12 cellular contexts compared by ENCODE assay signal in the genomic region with DNA sequence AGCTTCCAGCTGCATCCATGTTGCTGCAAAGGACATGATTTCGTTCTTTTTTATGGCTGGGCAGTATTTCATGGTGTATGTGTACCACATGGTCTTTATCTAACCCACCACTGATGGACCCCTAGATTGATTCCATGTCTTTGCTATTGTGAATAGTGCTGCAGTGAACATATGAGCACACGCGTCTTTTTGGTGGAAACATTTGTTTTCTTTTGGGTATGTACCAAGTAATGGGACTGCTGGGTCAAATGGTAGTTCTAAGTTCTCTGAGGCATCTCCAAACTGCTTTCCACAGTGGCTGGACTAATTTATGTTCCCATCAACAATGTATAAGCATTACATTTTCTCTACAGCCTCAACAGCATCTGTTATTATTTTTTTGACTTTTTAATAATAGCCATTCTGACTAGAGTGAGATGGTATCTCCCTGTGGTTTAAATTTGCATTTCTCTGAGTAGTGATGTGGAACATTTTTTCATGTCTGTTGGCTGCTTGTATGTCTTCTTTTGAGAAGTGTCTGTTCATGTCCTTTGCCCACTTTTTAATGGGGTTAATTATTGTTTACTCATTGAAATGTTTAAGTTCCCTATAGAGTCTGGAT. TPM values are rescaled to one million over a fixed set of nuclear protein-coding genes. Genes with fewer than 3 reads are reported as not detected.
DNase-seq lines count a peak whose midpoint lies in the region; ATAC-seq, FAIRE-seq and TF ChIP-seq lines count a peak whose summit lies in the region.
"Had no signal": no experiment of that assay in that cellular context is flagged by ENCODE, and none has a peak within 500 bp of the region (broad histone marks: within the 10 kb centered on the region; RNA-seq: fewer than 3 reads in every experiment).

No MANE protein-coding gene starts in this region.

- 39% methylated on average over 3 of the region's 3 CpGs for WGBS in GM12878 (ENCODE audit: insufficient coverage, insufficient replicate concordance, low lambda C conversion rate, missing lambda C conversion rate)

- in situ Hi-C loops in GM12878 (cut with MboI): no loop called here

- H3K4me3 Mint-ChIP-seq in natural killer cell: no peak overlapping the region

- H3K27ac ChIP-seq in GM12878 (ENCODE audit: control insufficient read depth, insufficient read depth): no peak overlapping the region
- H3K27ac ChIP-seq: VCaP had no signal

- FAIRE-seq in GM18507 (lab: Jason Lieb, UNC): peak; percentile 98
- FAIRE-seq in GM12878 (lab: Jason Lieb, UNC): no peak

- no peak for TF ChIP-seq POLR2A in GM12878 (IDR thresholded peaks at IDR 0.05; ENCODE audit: low read depth, low read length)

- H3K4me1 ChIP-seq in GM12878 (ENCODE audit: control insufficient read depth, insufficient read depth, low read length): peaks cover 15% of the 10 kb centered on the region; the same call in 1 of the 2 replicates

- POLR2A ChIA-PET in GM12878 (lab: Charles Lee): interaction anchor here (0.6 to 1.8 kb wide), 6 partner anchors 10 to 158 kb away, joined by 3 to 6 read pairs (median 4); partner anchors contain the start of gene KATNAL1

- no peaks in the 10 kb centered on the region for H3K9me3 ChIP-seq in GM12878 (replicated peaks; ENCODE audit: control insufficient read depth, insufficient read depth, low read length)

- H3K27me3 Mint-ChIP-seq in natural killer cell (ENCODE audit: low read depth in 2 of 2): no peaks in the 10 kb centered on the region

- no peak for TF ChIP-seq CTCF in GM12878 (IDR thresholded peaks at IDR 0.05 in 2 of 3, conservative IDR thresholded peaks at IDR 0.05 in 1 of 3; ENCODE audit: control insufficient read depth in 2 of 3, extremely low read depth in 1 of 3, insufficient read depth in 1 of 3, low read depth in 3 of 3, low read length in 3 of 3)
- TF ChIP-seq CTCF in natural killer cell (IDR thresholded peaks at IDR 0.05): no peak

- H3K4me3 ChIP-seq in GM12878: no peak overlapping the region; the same call in 1 of the 2 replicates
- H3K4me3 ChIP-seq in H7 (ENCODE audit: insufficient read depth, low read depth, low read length): no peak overlapping the region

- H3K27ac Mint-ChIP-seq in natural killer cell: no peak overlapping the region

- no peak for TF ChIP-seq RAD21 in GM12878 (IDR thresholded peaks at IDR 0.05; ENCODE audit: insufficient read depth, low read depth, low read length)

- no peaks in the 10 kb centered on the region for H3K9me3 Mint-ChIP-seq in natural killer cell

- ATAC-seq in GM21576 (IDR thresholded peaks at IDR 0.05; ENCODE audit: unreplicated experiment) (peak; percentile 66), HG03342 (IDR thresholded peaks at IDR 0.05; ENCODE audit: unreplicated experiment) (peak; percentile 71), GM12878 (peak; percentile 91), natural killer cell (no peak)

- H3K9ac ChIP-seq in GM12878 (ENCODE audit: control insufficient read depth, insufficient read depth, low read length): no peak overlapping the region

- no TSS peak for BruUV-seq in GM12878 (replicated peaks; lab: Mats Ljungman, UMichigan)

- no peaks in the 10 kb centered on the region for H4K20me1 ChIP-seq in GM12878 (ENCODE audit: control insufficient read depth, insufficient read depth)

- H3K4me1 Mint-ChIP-seq in natural killer cell: no peaks in the 10 kb centered on the region

- H3K36me3 Mint-ChIP-seq in natural killer cell: no peaks in the 10 kb centered on the region

- SMC1A ChIA-PET in GM12878 (lab: Charles Lee; ENCODE audit: uncharacterized antibody, unreplicated experiment): interaction anchor here (0.8 to 6.9 kb wide), 8 partner anchors 11 to 44 kb away, joined by 3 to 73 read pairs (median 8); no protein-coding TSS in a partner anchor

- H3K36me3 ChIP-seq in GM12878 (ENCODE audit: control insufficient read depth in 2 of 2, insufficient read depth in 2 of 2, low read length in 1 of 2): no peaks in the 10 kb centered on the region
- H3K36me3 ChIP-seq in H7 (replicated peaks; ENCODE audit: control insufficient read depth, insufficient read depth, low read length): no peaks in the 10 kb centered on the region

- TF ChIP-seq EP300 in GM12878 (IDR thresholded peaks at IDR 0.05; ENCODE audit: borderline replicate concordance in 1 of 2, control insufficient read depth in 1 of 2, low read depth in 2 of 2, low read length in 2 of 2): no peak

- intact Hi-C loops in GM12878 (cut with micrococcal nuclease; ENCODE audit: unreplicated experiment) (no loop called here), natural killer cell (cut with micrococcal nuclease) (no loop called here)

- H3K4me2 ChIP-seq in GM12878 (ENCODE audit: control insufficient read depth, insufficient read depth): peak overlapping the region; percentile 65

- CTCF ChIA-PET in GM12878 (lab: Yijun Ruan, JAX): interaction anchor here (1.0 to 1.1 kb wide), 2 partner anchors 8 to 192 kb away, joined by 3 read pairs; no protein-coding TSS in a partner anchor

- H3K79me2 ChIP-seq in GM12878 (ENCODE audit: control insufficient read depth, insufficient read depth, low read length): no peaks in the 10 kb centered on the region

- H2AFZ ChIP-seq in GM12878 (ENCODE audit: control insufficient read depth, low read depth, low read length): peak overlapping the region; percentile 54

- RAD21 ChIA-PET in GM12878 (lab: Charles Lee; ENCODE audit: unreplicated experiment): interaction anchor here (0.9 to 2.0 kb wide), 4 partner anchors 19 to 50 kb away, joined by 3 to 10 read pairs (median 3); partner anchors contain the start of gene HMGB1

- DNase-seq in GM18507 (ENCODE audit: extremely low spot score, insufficient read length, low read depth): no peak
- DNase-seq in GM12878 (ENCODE audit: low read depth, low spot score): no peak
- no peak for DNase-seq in Ammon's horn (ENCODE audit: low spot score)
- no peak for DNase-seq in SW480 (ENCODE audit: low spot score)
- no peak for DNase-seq in natural killer cell
- DNase-seq in H7: no peak
- DNase-seq: DMS153, mesendoderm, NCI-H2081 treated with DMSO at 0.1 percent for 48 hours had no signal

- H3K27me3 ChIP-seq in GM12878 (replicated peaks in 1 of 2; ENCODE audit: control insufficient read depth in 2 of 2, insufficient read depth in 2 of 2, low read length in 1 of 2) (no peaks in the 10 kb centered on the region), H7 (ENCODE audit: control insufficient read depth, insufficient read depth, low read length) (peaks cover 8% of the 10 kb centered on the region)

TF ChIP-seq in GM12878, 131 proteins besides CTCF, POLR2A, EP300 and RAD21 (continues in another document):
- TF ChIP-seq JUNB (IDR thresholded peaks at IDR 0.05): no peak
- peak; percentile 87 for TF ChIP-seq FOXK2 (IDR thresholded peaks at IDR 0.05)
- TF ChIP-seq NR2F1 (conservative IDR thresholded peaks at IDR 0.05): no peak
- TF ChIP-seq DPF2 (IDR thresholded peaks at IDR 0.05): 0 out of 2 replicates have a peak, but pooled peaks have one; percentile 48
- TF ChIP-seq IKZF1 (conservative IDR thresholded peaks at IDR 0.05): no peak
- peak; percentile 25; the same call in 1 of the 2 replicates for TF ChIP-seq NFIC (IDR thresholded peaks at IDR 0.05; ENCODE audit: low read depth, low read length)
- TF ChIP-seq SMAD1 (IDR thresholded peaks at IDR 0.05; ENCODE audit: low read depth, partially characterized antibody): no peak
- TF ChIP-seq ESRRA (IDR thresholded peaks at IDR 0.05; ENCODE audit: low read length): no peak
- no peak for TF ChIP-seq BRCA1 (IDR thresholded peaks at IDR 0.05; ENCODE audit: low read depth, low read length)
- TF ChIP-seq CEBPB (IDR thresholded peaks at IDR 0.05; ENCODE audit: borderline replicate concordance in 1 of 2, low read depth in 2 of 2, low read length in 2 of 2): no peak
- TF ChIP-seq NBN (IDR thresholded peaks at IDR 0.05): peak; percentile 69

RNA-seq across cellular contexts. Expression of gene UBE2L5, which starts 6.8 kb away (rescaled TPM):
- 0.78 TPM in 1 of 2 replicates, not detected in the other for total RNA-seq in GM12878 (2013; cell fraction: nucleolus; rRNA removed)
- 0.06 and 0.11 TPM in 2 replicates for total RNA-seq in GM12878 (2014; rRNA removed)
- not detected in 2 replicates for total RNA-seq in GM12878 (2014; rRNA removed; fragmentation: Illumina TruSeq; extraction: Trizol)
- not detected in 2 replicates for total RNA-seq in GM12878 (2021)
- 1.0 TPM for polyA plus RNA-seq in GM12878 (2011; ENCODE audit: low read depth)
- 0.22 and 0.32 TPM in 2 replicates for polyA plus RNA-seq in GM12878 (2011; rRNA removed)
- not detected in 2 replicates for polyA plus RNA-seq in GM12878 (2011; cell fraction: cytosol; rRNA removed)
- 0.13 TPM in 1 of 2 replicates, not detected in the other for polyA plus RNA-seq in GM12878 (2011; cell fraction: nucleus; rRNA removed)
- 0.13 and 0.34 TPM in 2 replicates for polyA plus RNA-seq in GM12878 (2012)
- polyA plus RNA-seq in GM12878 (2014; fragmentation: Illumina TruSeq; extraction: Trizol): 0.29 TPM in 1 of 2 replicates, not detected in the other
- under 1 TPM; 0.03 to 0.11 TPM for polyA plus RNA-seq in GM12878 (2014; fragmentation: Nextera tagmentation; extraction: Ambion mirVana)
- polyA plus RNA-seq in GM12878 (2014; rRNA removed): 1.1 TPM in 1 of 2 replicates, not detected in the other
- under 1 TPM; 0.17 to 0.21 TPM for polyA plus RNA-seq in GM12878 (2016; fragmentation: Nextera tagmentation; extraction: Ambion mirVana)
- polyA minus RNA-seq in GM12878 (2011; rRNA and poly(A)+ RNA removed): not detected in 2 replicates
- polyA minus RNA-seq in GM12878 (2011; cell fraction: cytosol; rRNA and poly(A)+ RNA removed): not detected in 2 replicates
- not detected in 2 replicates for polyA minus RNA-seq in GM12878 (2011; cell fraction: nucleus; rRNA and poly(A)+ RNA removed)
- not detected for total RNA-seq in natural killer cell
- total RNA-seq in H7 (2014; rRNA removed; shearing (Covaris generic)): not detected in 2 replicates

RNA-seq across cellular contexts. Expression of gene HMGB1, which starts 50.2 kb away (rescaled TPM):
- total RNA-seq in GM12878 (2013; cell fraction: nucleolus; rRNA removed): 204 and 210 TPM in 2 replicates
- 550 and 625 TPM in 2 replicates for total RNA-seq in GM12878 (2014; rRNA removed)
- total RNA-seq in GM12878 (2014; rRNA removed; fragmentation: Illumina TruSeq; extraction: Trizol): 1,176 and 1,210 TPM in 2 replicates
- total RNA-seq in GM12878 (2021): 573 and 591 TPM in 2 replicates
- 338 TPM for polyA plus RNA-seq in GM12878 (2011; ENCODE audit: low read depth)
- 365 and 533 TPM in 2 replicates for polyA plus RNA-seq in GM12878 (2011; rRNA removed)
- polyA plus RNA-seq in GM12878 (2011; cell fraction: cytosol; rRNA removed): 127 and 129 TPM in 2 replicates
- 131 and 184 TPM in 2 replicates for polyA plus RNA-seq in GM12878 (2011; cell fraction: nucleus; rRNA removed)
- polyA plus RNA-seq in GM12878 (2012): 334 and 381 TPM in 2 replicates
- 1,581 and 1,586 TPM in 2 replicates for polyA plus RNA-seq in GM12878 (2014; fragmentation: Illumina TruSeq; extraction: Trizol)
- 1,000 to 10,000 TPM; 2,416 to 2,529 TPM for polyA plus RNA-seq in GM12878 (2014; fragmentation: Nextera tagmentation; extraction: Ambion mirVana)
- 709 and 796 TPM in 2 replicates for polyA plus RNA-seq in GM12878 (2014; rRNA removed)
- 1,000 to 10,000 TPM; 1,596 to 1,698 TPM for polyA plus RNA-seq in GM12878 (2016; fragmentation: Nextera tagmentation; extraction: Ambion mirVana)
- 59.0 and 68.5 TPM in 2 replicates for polyA minus RNA-seq in GM12878 (2011; rRNA and poly(A)+ RNA removed)
- polyA minus RNA-seq in GM12878 (2011; cell fraction: cytosol; rRNA and poly(A)+ RNA removed): 74.6 and 120 TPM in 2 replicates
- polyA minus RNA-seq in GM12878 (2011; cell fraction: nucleus; rRNA and poly(A)+ RNA removed): 47.6 and 68.8 TPM in 2 replicates
- 100 to 1,000 TPM; 397 to 449 (median 409) TPM for total RNA-seq in natural killer cell
- 507 and 508 TPM in 2 replicates for total RNA-seq in H7 (2014; rRNA removed; shearing (Covaris generic))

Comparison
In these comparisons a context has a peak if more than half of its experiments do, and no peak if none do; other contexts are left out.
1. ATAC-seq: peak in GM21576 (single experiment), HG03342 (single experiment) and GM12878 (single experiment); none in natural killer cell (0 of 3).